20 cellular contexts compared by ENCODE assay signal in genomic region chr10:85593226-85593625, GRCh38.
"Had no signal": no experiment of that assay in that cellular context is flagged by ENCODE, and none has a peak within 500 bp of the region (broad histone marks: within the 10 kb centered on the region; RNA-seq: fewer than 3 reads in every experiment).

No MANE protein-coding gene starts in this region.

- H3K27ac ChIP-seq: KMS-11, SJSA1, SK-N-MC had no signal

- H3K36me3 Mint-ChIP-seq: IgD-negative memory B cell had no signal

- H3K4me3 Mint-ChIP-seq: IgD-negative memory B cell had no signal

- H3K4me2 ChIP-seq: KMS-11 had no signal

- DNase-seq: Kasumi-1, MM.1S, NCI-H1092 treated with DMSO at 0.1 percent for 48 hours, NCI-H1436, NCI-H1930, NCI-H2081, NCI-H2107, NCI-H2227 treated with DMSO at 0.1 percent for 48 hours, NCI-H524, NCI-H69, NCI-H774, Right ventricle myocardium superior, RPMI8226, SIG-M5 had no signal

- H3K4me1 ChIP-seq: SJSA1 had no signal

- H3K4me3 ChIP-seq: K562, SJSA1, SK-N-MC had no signal

- H3K9ac ChIP-seq: KMS-11 had no signal

- ATAC-seq: HepG2, K562 had no signal

- H3K36me3 ChIP-seq: SJSA1 had no signal

- H3K9me3 ChIP-seq: SJSA1 had no signal

- H3K9me3 Mint-ChIP-seq: IgD-negative memory B cell had no signal

- H3K27ac Mint-ChIP-seq: IgD-negative memory B cell had no signal
